In genomic region chr17:45128989-45129388, GRCh38 we compare ENCODE assay signal across 17 cellular contexts. TPM values are rescaled to one million over a fixed set of nuclear protein-coding genes. Genes with fewer than 3 reads are reported as not detected.
DNase-seq lines count a peak whose midpoint lies in the region; ATAC-seq, FAIRE-seq and TF ChIP-seq lines count a peak whose summit lies in the region.
"Had no signal": no experiment of that assay in that cellular context is flagged by ENCODE, and none has a peak within 500 bp of the region (broad histone marks: within the 10 kb centered on the region; RNA-seq: fewer than 3 reads in every experiment).

No MANE protein-coding gene starts in this region.

- no peak for TF ChIP-seq POLR2A in K562 (conservative IDR thresholded peaks at IDR 0.05)
- no peak for TF ChIP-seq POLR2A in stomach (IDR thresholded peaks at IDR 0.05)

- in situ Hi-C loops in K562 (cut with MboI): no loop called here

- H3K27ac ChIP-seq in GM23338 (ENCODE audit: low read depth) (0 out of 2 replicates have a peak overlapping the region, but pooled peaks have one; percentile 14), K562 (ENCODE audit: extremely low read depth, low read depth, low read length) (no peak overlapping the region), lung (ENCODE audit: low read depth in 1 of 2, low read length in 1 of 2) (peak overlapping the region; percentile 62 to 87), stomach (peak overlapping the region; percentile 83 to 99 (median 96))

- H3K4me3 ChIP-seq in GM23338 (no peak overlapping the region), K562 (no peak overlapping the region), lung (no peak overlapping the region), stomach (no peak overlapping the region)
- H3K4me3 ChIP-seq: body of pancreas had no signal

- no peak for DNase-seq in GM23338 (ENCODE audit: low spot score)
- no peak for DNase-seq in K562 (ENCODE audit: extremely low read depth in 1 of 4, low spot score in 3 of 4)
- DNase-seq in lung (ENCODE audit: low spot score): no peak
- DNase-seq in stomach: no peak
- DNase-seq in RPMI8226: no peak
- DNase-seq in CD1c-positive myeloid dendritic cell (ENCODE audit: extremely low spot score): no peak
- DNase-seq in stimulated activated CD8-positive, alpha-beta memory T cell treated with anti-CD3 and anti-CD28 coated beads, Interleukin-4, amount 100 ng/mL, for 48 hours: no peak
- DNase-seq: activated gamma-delta T cell treated with Interleukin-2 at 50 U/mL for 16 hours; dorsolateral prefrontal cortex; GF-D8; NCI-H1092 treated with DMSO at 0.1 percent for 48 hours; NCI-H2171 treated with DMSO at 0.1 percent for 48 hours; stimulated activated CD4-positive, alpha-beta T cell treated with anti-CD3 and anti-CD28 coated beads, Interleukin-4, amount 100 ng/mL, for 4 hours; T-helper 17 cell had no signal

- H3K27me3 Mint-ChIP-seq in GM23338 (ENCODE audit: insufficient read depth, low read depth, poor library complexity): peaks cover 30% of the 10 kb centered on the region
- H3K27me3 Mint-ChIP-seq: T-helper 17 cell had no signal

- H3F3A ChIP-seq in GM23338 (replicated peaks; ENCODE audit: low read depth): peaks cover 6% of the 10 kb centered on the region; the same call in 1 of the 2 replicates

- ATAC-seq in GM23338: no peak
- no peak for ATAC-seq in K562
- no peak for ATAC-seq in lung (ENCODE audit: insufficient read depth, low FRiP score)
- ATAC-seq in GM21526 (IDR thresholded peaks at IDR 0.05; ENCODE audit: low FRiP score, unreplicated experiment): no peak
- ATAC-seq: body of pancreas; natural killer cell treated with Interleukin-12 subunit alpha and Interleukin-12 subunit beta and Interleukin-15 and Interleukin-18, amount 100 ng/mL, for 72 hours; T-helper 17 cell had no signal

- no peaks in the 10 kb centered on the region; the same call in 1 of the 2 replicates for H3K9me3 ChIP-seq in K562 (replicated peaks; ENCODE audit: control insufficient read depth, insufficient read depth, low read depth, low read length)
- H3K9me3 ChIP-seq in lung (ENCODE audit: control insufficient read depth in 2 of 2, insufficient read depth in 1 of 2, low read length in 1 of 2): no peaks in the 10 kb centered on the region
- H3K9me3 ChIP-seq in stomach: no peaks in the 10 kb centered on the region
- H3K9me3 ChIP-seq: body of pancreas had no signal

- no peaks in the 10 kb centered on the region for H3K79me2 ChIP-seq in GM23338 (replicated peaks; ENCODE audit: insufficient read depth)
- H3K79me2 ChIP-seq in K562 (ENCODE audit: control insufficient read depth, insufficient read depth, low read length): no peaks in the 10 kb centered on the region

- H3K4me3 Mint-ChIP-seq in GM23338: no peak overlapping the region
- H3K4me3 Mint-ChIP-seq: natural killer cell treated with Interleukin-12 subunit alpha and Interleukin-12 subunit beta and Interleukin-15 and Interleukin-18, amount 100 ng/mL, for 72 hours; T-helper 17 cell had no signal

- no peaks in the 10 kb centered on the region for H3K9me1 ChIP-seq in K562 (ENCODE audit: control insufficient read depth, insufficient read depth, low read length)

- H3K36me3 ChIP-seq in GM23338 (ENCODE audit: insufficient read depth) (no peaks in the 10 kb centered on the region), K562 (ENCODE audit: control insufficient read depth, insufficient read depth, low read length) (no peaks in the 10 kb centered on the region), lung (ENCODE audit: control insufficient read depth in 2 of 2, insufficient read depth in 2 of 2, low read length in 2 of 2) (no peaks in the 10 kb centered on the region), stomach (no peaks in the 10 kb centered on the region)

- H3K4me2 ChIP-seq in GM23338 (no peak overlapping the region), K562 (ENCODE audit: insufficient read depth, low read length) (no peak overlapping the region)

- H3K4me1 ChIP-seq in GM23338 (ENCODE audit: insufficient read depth) (no peaks in the 10 kb centered on the region), K562 (replicated peaks in 1 of 2; ENCODE audit: control insufficient read depth in 2 of 2, insufficient read depth in 2 of 2, low read length in 2 of 2) (peaks cover 36 to 64% of the 10 kb centered on the region in 2 experiments), lung (ENCODE audit: control insufficient read depth in 2 of 2, insufficient read depth in 2 of 2, low read length in 2 of 2) (peaks cover 8 to 25% of the 10 kb centered on the region in 2 donors), stomach (peaks cover 52 to 78% (median 69%) of the 10 kb centered on the region in 4 donors)

- no peak for TF ChIP-seq CTCF in GM23338 (conservative IDR thresholded peaks at IDR 0.05; ENCODE audit: low read depth in 2 of 2)
- TF ChIP-seq CTCF in K562 (IDR thresholded peaks at IDR 0.05 in 2 of 3, conservative IDR thresholded peaks at IDR 0.05 in 1 of 3; ENCODE audit: insufficient read depth in 2 of 3, low read depth in 1 of 3, low read length in 3 of 3): no peak
- no peak for TF ChIP-seq CTCF in lung (IDR thresholded peaks at IDR 0.05; ENCODE audit: control extremely low read depth, extremely low read depth)
- no peak for TF ChIP-seq CTCF in stomach (IDR thresholded peaks at IDR 0.05)

- no TSS peak for BruUV-seq in K562 (replicated peaks; lab: Mats Ljungman, UMichigan)

- POLR2A ChIA-PET in K562 (lab: Yijun Ruan, JAX): interaction anchor here (0.5 to 5.2 kb wide), 2 partner anchors 21 kb away, joined by 4 to 48 read pairs; partner anchors contain the start of gene HEXIM1

- no peaks in the 10 kb centered on the region for H3K9me2 ChIP-seq in GM23338 (ENCODE audit: insufficient read depth)

- intact Hi-C loops in K562 (cut with micrococcal nuclease) (loop anchor here (10.0 kb wide), 1 partner anchor 114 kb away; no protein-coding TSS in a partner anchor), stomach (cut with DNase I; ENCODE audit: low total_unique reads) (no loop called here)

- no peaks in the 10 kb centered on the region; the same call in 1 of the 2 replicates for H4K20me1 ChIP-seq in GM23338 (replicated peaks; ENCODE audit: insufficient read depth)
- peaks cover 6% of the 10 kb centered on the region; the same call in 1 of the 2 replicates for H4K20me1 ChIP-seq in K562 (replicated peaks; ENCODE audit: control insufficient read depth, insufficient read depth, low read length)

- TF ChIP-seq EP300 in K562 (IDR thresholded peaks at IDR 0.05; ENCODE audit: low read length) (no peak), stomach (IDR thresholded peaks at IDR 0.05) (no peak)

- no peak for FAIRE-seq in K562 (lab: Jason Lieb, UNC)

- no peaks in the 10 kb centered on the region for H3K27me3 ChIP-seq in GM23338 (ENCODE audit: insufficient read depth)
- H3K27me3 ChIP-seq in K562 (ENCODE audit: control insufficient read depth in 2 of 2, insufficient read depth in 2 of 2, low read length in 2 of 2): no peaks in the 10 kb centered on the region
- no peaks in the 10 kb centered on the region for H3K27me3 ChIP-seq in lung (ENCODE audit: control insufficient read depth, insufficient read depth)
- no peaks in the 10 kb centered on the region for H3K27me3 ChIP-seq in stomach
- H3K27me3 ChIP-seq: body of pancreas, dorsolateral prefrontal cortex had no signal

- H3K9me3 Mint-ChIP-seq in GM23338: no peaks in the 10 kb centered on the region
- H3K9me3 Mint-ChIP-seq: natural killer cell treated with Interleukin-12 subunit alpha and Interleukin-12 subunit beta and Interleukin-15 and Interleukin-18, amount 100 ng/mL, for 72 hours had no signal

- H2AFZ ChIP-seq in GM23338 (no peak overlapping the region), K562 (ENCODE audit: low read depth, low read length) (no peak overlapping the region)

- peaks cover 3% of the 10 kb centered on the region; the same call in 1 of the 3 replicates for H3K36me3 Mint-ChIP-seq in GM23338 (ENCODE audit: low read depth)
- H3K36me3 Mint-ChIP-seq: natural killer cell treated with Interleukin-12 subunit alpha and Interleukin-12 subunit beta and Interleukin-15 and Interleukin-18, amount 100 ng/mL, for 72 hours had no signal

- WGBS in K562 (ENCODE audit: insufficient coverage, low coverage, missing lambda C conversion rate): 88% methylated on average over 2 of the region's 2 CpGs
- 98 to 100% methylated on average over 2 of the region's 2 CpGs for WGBS in lung, 2 donors
- WGBS in stomach, 5 donors: 93 to 99% (median 97%) methylated on average over 2 of the region's 2 CpGs

- no peak overlapping the region for H3K27ac Mint-ChIP-seq in GM23338
- H3K27ac Mint-ChIP-seq: natural killer cell treated with Interleukin-12 subunit alpha and Interleukin-12 subunit beta and Interleukin-15 and Interleukin-18, amount 100 ng/mL, for 72 hours; T-helper 17 cell had no signal

- CTCF ChIA-PET in K562 (lab: Yijun Ruan, JAX; ENCODE audit: low intra/inter-chr PET ratio): interaction anchor here (0.6 kb wide), 1 partner anchor 29 kb away, joined by 3 read pairs; no protein-coding TSS in a partner anchor

- no peak overlapping the region for H3K9ac ChIP-seq in K562 (ENCODE audit: insufficient read depth in 1 of 2, low read depth in 2 of 2, low read length in 2 of 2)

- no peak for TF ChIP-seq RAD21 in K562 (CRISPR knock-in tag; conservative IDR thresholded peaks at IDR 0.05 in 1 of 2, IDR thresholded peaks at IDR 0.05 in 1 of 2)

- H3K4me1 Mint-ChIP-seq in GM23338: peaks cover 11% of the 10 kb centered on the region

RNA-seq across cellular contexts. Expression of gene PLCD3, which starts 3.3 kb away (rescaled TPM):
- total RNA-seq in GM23338 (2014; rRNA removed; shearing (Covaris generic)): 15.9 and 32.1 TPM in 2 replicates
- 3.0 and 5.7 TPM in 2 replicates for polyA plus RNA-seq in GM23338 (2016; fragmentation: Nextera tagmentation; extraction: Ambion mirVana)
- 4.5 and 16.3 TPM in 2 replicates for total RNA-seq in K562 (2011; cell fraction: chromatin; rRNA removed; ENCODE audit: low replicate concordance)
- total RNA-seq in K562 (2011; cell fraction: nucleolus; rRNA removed): 10.4 and 13.0 TPM in 2 replicates
- 4.2 and 4.8 TPM in 2 replicates for total RNA-seq in K562 (2011; cell fraction: nucleoplasm; rRNA removed)
- total RNA-seq in K562 (2014; rRNA removed): 7.5 and 8.8 TPM in 2 replicates
- 2.4 and 2.5 TPM in 2 replicates for total RNA-seq in K562 (2014; rRNA removed; fragmentation: Illumina TruSeq; extraction: Trizol)
- total RNA-seq in K562 (2015; rRNA removed; fragmentation: Illumina TruSeq; extraction: Trizol): 4.0 and 4.6 TPM in 2 replicates
- total RNA-seq in K562 (2021): 22.6 and 22.9 TPM in 2 replicates
- polyA plus RNA-seq in K562 (2011; rRNA removed): 8.1 and 16.5 TPM in 2 replicates
- polyA plus RNA-seq in K562 (2011; cell fraction: cytosol; rRNA removed): 15.2 and 44.8 TPM in 2 replicates
- polyA plus RNA-seq in K562 (2011; cell fraction: nucleus; rRNA removed): 10.0 and 23.0 TPM in 2 replicates
- 13.0 and 13.6 TPM in 2 replicates for polyA plus RNA-seq in K562 (2012)
- polyA plus RNA-seq in K562 (2014; fragmentation: Illumina TruSeq; extraction: Trizol): 10.5 and 14.7 TPM in 2 replicates
- polyA plus RNA-seq in K562 (2014; fragmentation: Nextera tagmentation; extraction: Ambion mirVana): under 1 TPM; 0.20 to 0.27 TPM
- polyA plus RNA-seq in K562 (2014; rRNA removed): 8.2 and 15.7 TPM in 2 replicates
- polyA minus RNA-seq in K562 (2011; rRNA and poly(A)+ RNA removed): 1.6 and 13.2 TPM in 2 replicates
- polyA minus RNA-seq in K562 (2011; cell fraction: cytosol; rRNA and poly(A)+ RNA removed): 17.4 and 18.3 TPM in 2 replicates
- 3.4 and 8.9 TPM in 2 replicates for polyA minus RNA-seq in K562 (2011; cell fraction: nucleus; rRNA and poly(A)+ RNA removed)
- total RNA-seq in lung: 10 to 100 TPM in 1 of 2 donors, 1 to 10 TPM in 1; 3.6 to 43.3 TPM
- polyA plus RNA-seq in lung: 10 to 100 TPM; 13.6 to 24.2 TPM
- 100 to 1,000 TPM in 1 of 5 donors, 10 to 100 TPM in 3, 1 to 10 TPM in 1; 7.6 to 215 (median 31.0) TPM for total RNA-seq in stomach
- polyA plus RNA-seq in stomach: 100 to 1,000 TPM in 1 of 3 donors, 10 to 100 TPM in 2; 17.2 to 106 (median 53.2) TPM

RNA-seq across cellular contexts. Expression of gene ACBD4, which starts 6.5 kb away (rescaled TPM):
- total RNA-seq in GM23338 (2014; rRNA removed; shearing (Covaris generic)): 5.1 and 6.7 TPM in 2 replicates
- polyA plus RNA-seq in GM23338 (2016; fragmentation: Nextera tagmentation; extraction: Ambion mirVana) (4.5 and 5.1 TPM in 2 replicates), K562 (2011; rRNA removed) (6.9 and 9.1 TPM in 2 replicates), K562 (2014; fragmentation: Illumina TruSeq; extraction: Trizol) (4.6 and 5.4 TPM in 2 replicates), K562 (2014; fragmentation: Nextera tagmentation; extraction: Ambion mirVana) (under 1 TPM; 0.14 to 0.15 TPM), K562 (2014; rRNA removed) (5.6 and 7.0 TPM in 2 replicates), lung (10 to 100 TPM in 1 of 2 donors, 1 to 10 TPM in 1; 7.8 to 15.7 TPM), stomach (10 to 100 TPM; 16.1 to 23.1 (median 18.1) TPM)
- total RNA-seq in K562 (2011; cell fraction: chromatin; rRNA removed; ENCODE audit: low replicate concordance): 14.7 and 39.0 TPM in 2 replicates
- 32.7 and 33.0 TPM in 2 replicates for total RNA-seq in K562 (2011; cell fraction: nucleolus; rRNA removed)
- 14.5 and 17.5 TPM in 2 replicates for total RNA-seq in K562 (2011; cell fraction: nucleoplasm; rRNA removed)
- total RNA-seq in K562 (2014; rRNA removed) (5.5 and 6.3 TPM in 2 replicates), K562 (2014; rRNA removed; fragmentation: Illumina TruSeq; extraction: Trizol) (1.6 and 2.1 TPM in 2 replicates), K562 (2015; rRNA removed; fragmentation: Illumina TruSeq; extraction: Trizol) (2.0 and 2.1 TPM in 2 replicates), K562 (2021) (4.7 and 5.7 TPM in 2 replicates), lung (10 to 100 TPM; 12.6 to 12.7 TPM), stomach (10 to 100 TPM in 3 of 5 donors, 1 to 10 TPM in 2; 4.6 to 24.6 (median 15.2) TPM)
- 4.9 and 7.5 TPM in 2 replicates for polyA plus RNA-seq in K562 (2011; cell fraction: cytosol; rRNA removed)
- polyA plus RNA-seq in K562 (2011; cell fraction: nucleus; rRNA removed): 24.3 and 48.8 TPM in 2 replicates
- polyA plus RNA-seq in K562 (2012): 6.1 and 12.0 TPM in 2 replicates
- polyA minus RNA-seq in K562 (2011; rRNA and poly(A)+ RNA removed): 1.8 and 2.6 TPM in 2 replicates
- polyA minus RNA-seq in K562 (2011; cell fraction: cytosol; rRNA and poly(A)+ RNA removed): 3.7 and 4.4 TPM in 2 replicates
- 17.5 and 22.5 TPM in 2 replicates for polyA minus RNA-seq in K562 (2011; cell fraction: nucleus; rRNA and poly(A)+ RNA removed)

RNA-seq across cellular contexts. Expression of gene HEXIM1, which starts 19.3 kb away (rescaled TPM):
- 10.9 and 11.9 TPM in 2 replicates for total RNA-seq in GM23338 (2014; rRNA removed; shearing (Covaris generic))
- polyA plus RNA-seq in GM23338 (2016; fragmentation: Nextera tagmentation; extraction: Ambion mirVana) (9.2 and 9.7 TPM in 2 replicates), K562 (2011; rRNA removed) (7.9 and 9.1 TPM in 2 replicates), K562 (2014; fragmentation: Illumina TruSeq; extraction: Trizol) (20.9 and 27.2 TPM in 2 replicates), K562 (2014; fragmentation: Nextera tagmentation; extraction: Ambion mirVana) (1 to 10 TPM; 1.4 to 1.6 TPM), K562 (2014; rRNA removed) (24.4 and 26.2 TPM in 2 replicates), lung (10 to 100 TPM; 14.5 to 18.7 TPM), stomach (10 to 100 TPM; 15.4 to 20.5 (median 16.1) TPM)
- total RNA-seq in K562 (2011; cell fraction: chromatin; rRNA removed; ENCODE audit: low replicate concordance): 13.2 and 13.4 TPM in 2 replicates
- total RNA-seq in K562 (2011; cell fraction: nucleolus; rRNA removed): 10.9 and 13.0 TPM in 2 replicates
- total RNA-seq in K562 (2011; cell fraction: nucleoplasm; rRNA removed): 15.3 and 17.7 TPM in 2 replicates
- total RNA-seq in K562 (2014; rRNA removed) (18.5 and 18.8 TPM in 2 replicates), K562 (2014; rRNA removed; fragmentation: Illumina TruSeq; extraction: Trizol) (4.0 and 4.2 TPM in 2 replicates), K562 (2015; rRNA removed; fragmentation: Illumina TruSeq; extraction: Trizol) (6.6 and 7.3 TPM in 2 replicates), K562 (2021) (21.4 and 28.3 TPM in 2 replicates), lung (10 to 100 TPM; 25.3 to 34.4 TPM), stomach (10 to 100 TPM in 3 of 5 donors, 1 to 10 TPM in 2; 6.4 to 23.8 (median 13.0) TPM)
- polyA plus RNA-seq in K562 (2011; cell fraction: cytosol; rRNA removed): 8.8 and 11.7 TPM in 2 replicates
- 7.8 and 10.5 TPM in 2 replicates for polyA plus RNA-seq in K562 (2011; cell fraction: nucleus; rRNA removed)
- 18.0 and 23.2 TPM in 2 replicates for polyA plus RNA-seq in K562 (2012)
- polyA minus RNA-seq in K562 (2011; rRNA and poly(A)+ RNA removed): 3.2 and 4.6 TPM in 2 replicates
- polyA minus RNA-seq in K562 (2011; cell fraction: cytosol; rRNA and poly(A)+ RNA removed): 5.6 and 6.3 TPM in 2 replicates
- 3.8 and 7.1 TPM in 2 replicates for polyA minus RNA-seq in K562 (2011; cell fraction: nucleus; rRNA and poly(A)+ RNA removed)

RNA-seq across cellular contexts. Expression of gene HEXIM2, which starts 32.7 kb away (rescaled TPM):
- 9.0 and 9.8 TPM in 2 replicates for total RNA-seq in GM23338 (2014; rRNA removed; shearing (Covaris generic))
- polyA plus RNA-seq in GM23338 (2016; fragmentation: Nextera tagmentation; extraction: Ambion mirVana): 9.5 and 12.4 TPM in 2 replicates
- 1.4 TPM in 1 of 2 replicates, not detected in the other for total RNA-seq in K562 (2011; cell fraction: chromatin; rRNA removed; ENCODE audit: low replicate concordance)
- total RNA-seq in K562 (2011; cell fraction: nucleolus; rRNA removed): 0.83 and 1.2 TPM in 2 replicates
- 0.69 and 1.2 TPM in 2 replicates for total RNA-seq in K562 (2011; cell fraction: nucleoplasm; rRNA removed)
- total RNA-seq in K562 (2014; rRNA removed): 2.7 and 3.4 TPM in 2 replicates
- 0.29 and 0.69 TPM in 2 replicates for total RNA-seq in K562 (2014; rRNA removed; fragmentation: Illumina TruSeq; extraction: Trizol)
- 1.4 and 1.8 TPM in 2 replicates for total RNA-seq in K562 (2015; rRNA removed; fragmentation: Illumina TruSeq; extraction: Trizol)
- total RNA-seq in K562 (2021): 2.0 and 2.1 TPM in 2 replicates
- polyA plus RNA-seq in K562 (2011; rRNA removed): 1.1 and 1.6 TPM in 2 replicates
- 1.7 and 2.5 TPM in 2 replicates for polyA plus RNA-seq in K562 (2011; cell fraction: cytosol; rRNA removed)
- 0.98 and 1.1 TPM in 2 replicates for polyA plus RNA-seq in K562 (2011; cell fraction: nucleus; rRNA removed)
- 2.3 and 2.8 TPM in 2 replicates for polyA plus RNA-seq in K562 (2012)
- 1.1 and 1.9 TPM in 2 replicates for polyA plus RNA-seq in K562 (2014; fragmentation: Illumina TruSeq; extraction: Trizol)
- not detected for polyA plus RNA-seq in K562 (2014; fragmentation: Nextera tagmentation; extraction: Ambion mirVana)
- polyA plus RNA-seq in K562 (2014; rRNA removed): 0.86 and 1.8 TPM in 2 replicates
- 0.46 and 0.72 TPM in 2 replicates for polyA minus RNA-seq in K562 (2011; rRNA and poly(A)+ RNA removed)
- not detected in 2 replicates for polyA minus RNA-seq in K562 (2011; cell fraction: cytosol; rRNA and poly(A)+ RNA removed)
- 0.54 and 1.3 TPM in 2 replicates for polyA minus RNA-seq in K562 (2011; cell fraction: nucleus; rRNA and poly(A)+ RNA removed)
- 10 to 100 TPM in 1 of 2 donors, 1 to 10 TPM in 1; 7.6 to 10.6 TPM for total RNA-seq in lung
- 1 to 10 TPM; 4.3 to 6.5 TPM for polyA plus RNA-seq in lung
- total RNA-seq in stomach: 10 to 100 TPM in 2 of 5 donors, 1 to 10 TPM in 2, under 1 TPM in 1; 0.92 to 34.4 (median 6.7) TPM
- 10 to 100 TPM; 10.8 to 12.5 (median 11.1) TPM for polyA plus RNA-seq in stomach
